In genomic region chr10:133499176-133499575, GRCh38 we compare ENCODE assay signal across 2 cellular contexts. TPM values are rescaled to one million over a fixed set of nuclear protein-coding genes. Genes with fewer than 3 reads are reported as not detected.
"Had no signal": no experiment of that assay in that cellular context is flagged by ENCODE, and none has a peak within 500 bp of the region (broad histone marks: within the 10 kb centered on the region; RNA-seq: fewer than 3 reads in every experiment).

No MANE protein-coding gene starts in this region.

RNA-seq across cellular contexts. Expression of gene CYP2E1, which starts 28.0 kb away (rescaled TPM):
- total RNA-seq: dermis microvascular lymphatic vessel endothelial cell, endothelial cell of umbilical vein had no signal
